In genomic region chr3:189982299-189982945, GRCh38 we compare ENCODE assay signal across 1 cellular context.
TF ChIP-seq lines count a peak whose summit lies in the region.

No MANE protein-coding gene starts in this region.

TF ChIP-seq in IMR-90, 13 proteins besides CTCF, POLR2A, EP300 and RAD21 (continued from another document):
- TF ChIP-seq ELK1 (IDR thresholded peaks at IDR 0.05; ENCODE audit: borderline replicate concordance, low read depth, low read length) (no peak), MAFK (IDR thresholded peaks at IDR 0.05; ENCODE audit: low read depth, low read length) (no peak), CEBPB (IDR thresholded peaks at IDR 0.05; ENCODE audit: low read depth, low read length) (no peak), FOS (IDR thresholded peaks at IDR 0.05; ENCODE audit: low read depth, low read length) (no peak), SMC3 (IDR thresholded peaks at IDR 0.05; ENCODE audit: low read depth, low read length) (no peak)
